Comparison of ENCODE assay signal across 33 cellular contexts in genomic region chr3:197111685-197112084, GRCh38.
"Had no signal": no experiment of that assay in that cellular context is flagged by ENCODE, and none has a peak within 500 bp of the region (broad histone marks: within the 10 kb centered on the region; RNA-seq: fewer than 3 reads in every experiment).

No MANE protein-coding gene starts in this region.

- H3K9me3 Mint-ChIP-seq: activated CD4-positive, alpha-beta memory T cell treated with anti-CD3 and anti-CD28 coated beads for 36 hours; activated CD4-positive, alpha-beta T cell treated with anti-CD3 and anti-CD28 coated beads, Interleukin-2, amount 10 ng/mL, durations not matched to agents 24 days and 14 days; activated naive CD4-positive, alpha-beta T cell treated with anti-CD3 and anti-CD28 coated beads, Interleukin-2, amount 10 ng/mL, durations not matched to agents 7 days and 5 days; activated naive CD4-positive, alpha-beta T cell treated with anti-CD3 and anti-CD28 coated beads, Interleukin-2, amount 50 U/mL, for 72 hours; activated naive CD8-positive, alpha-beta T cell treated with anti-CD3 and anti-CD28 coated beads, Interleukin-2, amount 10 ng/mL, durations not matched to agents 7 days and 5 days; activated T-cell treated with anti-CD3 and anti-CD28 coated beads, Interleukin-2, amount 50 U/mL, for 24 hours; activated T-cell treated with anti-CD3 and anti-CD28 coated beads, Interleukin-2, amount 50 U/mL, for 72 hours; central memory CD8-positive, alpha-beta T cell; effector memory CD8-positive, alpha-beta T cell; T-helper 2 cell treated with Interferon-gamma antibody and Interleukin-4, amounts not matched to agents 5 μg/mL and 100 μg/mL, for 36 hours had no signal

- H3K4me3 Mint-ChIP-seq: activated CD4-positive, alpha-beta memory T cell treated with anti-CD3 and anti-CD28 coated beads for 36 hours; activated CD4-positive, alpha-beta T cell treated with anti-CD3 and anti-CD28 coated beads for 36 hours; activated CD4-positive, alpha-beta T cell treated with anti-CD3 and anti-CD28 coated beads, Interleukin-2, amount 10 ng/mL, durations not matched to agents 24 days and 14 days; activated CD8-positive, alpha-beta T cell treated with anti-CD3 and anti-CD28 coated beads, Interleukin-2, amount 10 ng/mL, durations not matched to agents 7 days and 5 days; activated naive CD4-positive, alpha-beta T cell treated with anti-CD3 and anti-CD28 coated beads, Interleukin-2, amount 10 ng/mL, durations not matched to agents 7 days and 5 days; activated naive CD8-positive, alpha-beta T cell treated with anti-CD3 and anti-CD28 coated beads, Interleukin-2, amount 10 ng/mL, durations not matched to agents 7 days and 5 days; activated T-cell treated with anti-CD3 and anti-CD28 coated beads, Interleukin-2, amount 50 U/mL, for 24 hours; activated T-cell treated with anti-CD3 and anti-CD28 coated beads, Interleukin-2, amount 50 U/mL, for 72 hours; central memory CD8-positive, alpha-beta T cell; effector memory CD8-positive, alpha-beta T cell; T-helper 17 cell; T-helper 2 cell treated with Interferon-gamma antibody and Interleukin-4, amounts not matched to agents 5 μg/mL and 100 μg/mL, for 36 hours had no signal

- ATAC-seq: activated CD4-positive, alpha-beta T cell treated with anti-CD3 and anti-CD28 coated beads for 36 hours; activated CD8-positive, alpha-beta T cell treated with anti-CD3 and anti-CD28 coated beads, Interleukin-2, amount 10 ng/mL, durations not matched to agents 7 days and 5 days; activated naive CD4-positive, alpha-beta T cell treated with anti-CD3 and anti-CD28 coated beads, Interleukin-2, amount 50 U/mL, for 72 hours; activated T-cell treated with anti-CD3 and anti-CD28 coated beads, Interleukin-2, amount 50 U/mL, for 72 hours; effector memory CD8-positive, alpha-beta T cell; foreskin keratinocyte; gastrocnemius medialis; T-helper 17 cell had no signal

- DNase-seq: activated CD4-positive, alpha-beta memory T cell treated with anti-CD3 and anti-CD28 coated beads for 36 hours; activated CD4-positive, alpha-beta T cell treated with anti-CD3 and anti-CD28 coated beads for 36 hours; activated CD4-positive, alpha-beta T cell treated with anti-CD3 and anti-CD28 coated beads, Interleukin-2, amount 10 ng/mL, durations not matched to agents 24 days and 14 days; activated CD4-positive, CD25-positive, alpha-beta regulatory T cell; activated CD4-positive, CD25-positive, alpha-beta regulatory T cell treated with anti-CD3 and anti-CD28 coated beads, Interleukin-2, amount 50 U/mL, for 72 hours; activated CD8-positive, alpha-beta memory T cell treated with anti-CD3 and anti-CD28 coated beads, Interleukin-2, amount 50 U/mL, for 48 hours; activated CD8-positive, alpha-beta T cell treated with anti-CD3 and anti-CD28 coated beads, Interleukin-2, amount 10 ng/mL, durations not matched to agents 7 days and 5 days; activated gamma-delta T cell; activated naive CD4-positive, alpha-beta T cell; activated naive CD4-positive, alpha-beta T cell treated with anti-CD3 and anti-CD28 coated beads, Interleukin-2, amount 10 ng/mL, durations not matched to agents 7 days and 5 days; activated naive CD8-positive, alpha-beta T cell treated with anti-CD3 and anti-CD28 coated beads, Interleukin-2, amount 10 ng/mL, durations not matched to agents 7 days and 5 days; activated T-cell treated with anti-CD3 and anti-CD28 coated beads for 4 hours; activated T-cell treated with anti-CD3 and anti-CD28 coated beads, Interleukin-2, amount 50 U/mL, for 24 hours; activated T-cell treated with anti-CD3 and anti-CD28 coated beads, Interleukin-2, amount 50 U/mL, for 72 hours; amniotic stem cell; anterior cingulate cortex; brain microvascular endothelial cell; cortex of kidney; dermis blood vessel endothelial cell; effector CD4-positive, alpha-beta T cell; effector memory CD8-positive, alpha-beta T cell; erythroblast; foreskin keratinocyte; gastrocnemius medialis; head of caudate nucleus; T-helper 1 cell; T-helper 17 cell had no signal

- FAIRE-seq: astrocyte, bronchial epithelial cell, colon had no signal

- H3K27me3 Mint-ChIP-seq: activated CD4-positive, alpha-beta memory T cell treated with anti-CD3 and anti-CD28 coated beads for 36 hours; activated CD4-positive, alpha-beta T cell treated with anti-CD3 and anti-CD28 coated beads for 36 hours; activated CD4-positive, alpha-beta T cell treated with anti-CD3 and anti-CD28 coated beads, Interleukin-2, amount 10 ng/mL, durations not matched to agents 24 days and 14 days; activated naive CD4-positive, alpha-beta T cell treated with anti-CD3 and anti-CD28 coated beads, Interleukin-2, amount 10 ng/mL, durations not matched to agents 7 days and 5 days; activated naive CD8-positive, alpha-beta T cell treated with anti-CD3 and anti-CD28 coated beads, Interleukin-2, amount 10 ng/mL, durations not matched to agents 7 days and 5 days; activated T-cell treated with anti-CD3 and anti-CD28 coated beads, Interleukin-2, amount 50 U/mL, for 24 hours; central memory CD8-positive, alpha-beta T cell; effector memory CD8-positive, alpha-beta T cell; T-helper 17 cell had no signal

- H3K4me1 Mint-ChIP-seq: activated CD4-positive, alpha-beta T cell treated with anti-CD3 and anti-CD28 coated beads for 36 hours; activated CD4-positive, alpha-beta T cell treated with anti-CD3 and anti-CD28 coated beads, Interleukin-2, amount 10 ng/mL, durations not matched to agents 24 days and 14 days; activated naive CD8-positive, alpha-beta T cell treated with anti-CD3 and anti-CD28 coated beads, Interleukin-2, amount 10 ng/mL, durations not matched to agents 7 days and 5 days; central memory CD8-positive, alpha-beta T cell; T-helper 17 cell had no signal

- H3K27ac Mint-ChIP-seq: activated CD4-positive, alpha-beta memory T cell treated with anti-CD3 and anti-CD28 coated beads for 36 hours; activated CD4-positive, alpha-beta T cell treated with anti-CD3 and anti-CD28 coated beads for 36 hours; activated CD4-positive, alpha-beta T cell treated with anti-CD3 and anti-CD28 coated beads, Interleukin-2, amount 10 ng/mL, durations not matched to agents 24 days and 14 days; activated CD8-positive, alpha-beta T cell treated with anti-CD3 and anti-CD28 coated beads, Interleukin-2, amount 10 ng/mL, durations not matched to agents 7 days and 5 days; activated naive CD4-positive, alpha-beta T cell treated with anti-CD3 and anti-CD28 coated beads, Interleukin-2, amount 10 ng/mL, durations not matched to agents 7 days and 5 days; activated naive CD4-positive, alpha-beta T cell treated with anti-CD3 and anti-CD28 coated beads, Interleukin-2, amount 50 U/mL, for 72 hours; activated naive CD8-positive, alpha-beta T cell treated with anti-CD3 and anti-CD28 coated beads, Interleukin-2, amount 10 ng/mL, durations not matched to agents 7 days and 5 days; activated T-cell treated with anti-CD3 and anti-CD28 coated beads, Interleukin-2, amount 50 U/mL, for 24 hours; activated T-cell treated with anti-CD3 and anti-CD28 coated beads, Interleukin-2, amount 50 U/mL, for 72 hours; effector memory CD8-positive, alpha-beta T cell; T-helper 17 cell; T-helper 2 cell treated with Interferon-gamma antibody and Interleukin-4, amounts not matched to agents 5 μg/mL and 100 μg/mL, for 36 hours had no signal
